ENCODE assay signal across 17 cellular contexts in genomic region chr9:29349050-29349449, GRCh38.
"Had no signal": no experiment of that assay in that cellular context is flagged by ENCODE, and none has a peak within 500 bp of the region (broad histone marks: within the 10 kb centered on the region; RNA-seq: fewer than 3 reads in every experiment).

No MANE protein-coding gene starts in this region.

- H3K9me3 Mint-ChIP-seq: activated naive CD8-positive, alpha-beta T cell treated with anti-CD3 and anti-CD28 coated beads for 36 hours had no signal

- DNase-seq: activated CD4-positive, alpha-beta T cell treated with anti-CD3 and anti-CD28 coated beads, Interleukin-2, amount 50 U/mL, for 4 hours; activated CD4-positive, CD25-positive, alpha-beta regulatory T cell treated with anti-CD3 and anti-CD28 coated beads, Interleukin-2, amount 50 U/mL, for 72 hours; activated gamma-delta T cell treated with Interleukin-2 at 50 U/mL for 16 hours; activated naive CD8-positive, alpha-beta T cell treated with anti-CD3 and anti-CD28 coated beads for 36 hours; activated T-cell treated with anti-CD3 and anti-CD28 coated beads, Interleukin-2, amount 50 U/mL, for 48 hours; aorta; colonic mucosa; hypothalamus; left cardiac atrium; naive thymus-derived CD4-positive, alpha-beta T cell; posterior cingulate gyrus; SW 1271 had no signal

- H3K4me1 Mint-ChIP-seq: activated naive CD8-positive, alpha-beta T cell treated with anti-CD3 and anti-CD28 coated beads for 36 hours; naive thymus-derived CD4-positive, alpha-beta T cell; stimulated activated memory B cell treated with anti-CD40 and anti-IgM and Interleukin-4, amounts not matched to agents 10 μg/mL and 1 μg/mL and 100 μg/mL, for 72 hours had no signal

- H3K36me3 ChIP-seq: colonic mucosa, neutrophil, right atrium auricular region, tibial nerve had no signal

- H3K4me3 Mint-ChIP-seq: activated naive CD8-positive, alpha-beta T cell treated with anti-CD3 and anti-CD28 coated beads for 36 hours; naive thymus-derived CD4-positive, alpha-beta T cell; stimulated activated memory B cell treated with anti-CD40 and anti-IgM and Interleukin-4, amounts not matched to agents 10 μg/mL and 1 μg/mL and 100 μg/mL, for 72 hours had no signal

- H3K4me1 ChIP-seq: colonic mucosa, right atrium auricular region, tibial nerve had no signal

- H3K27ac ChIP-seq: colonic mucosa, neutrophil, right atrium auricular region, tibial nerve had no signal

- H3K4me3 ChIP-seq: colonic mucosa, lung, right atrium auricular region, tibial nerve had no signal

- H3K27ac Mint-ChIP-seq: activated naive CD8-positive, alpha-beta T cell treated with anti-CD3 and anti-CD28 coated beads for 36 hours; naive thymus-derived CD4-positive, alpha-beta T cell; stimulated activated memory B cell treated with anti-CD40 and anti-IgM and Interleukin-4, amounts not matched to agents 10 μg/mL and 1 μg/mL and 100 μg/mL, for 72 hours had no signal

- H3K36me3 Mint-ChIP-seq: activated naive CD8-positive, alpha-beta T cell treated with anti-CD3 and anti-CD28 coated beads for 36 hours; naive thymus-derived CD4-positive, alpha-beta T cell; stimulated activated memory B cell treated with anti-CD40 and anti-IgM and Interleukin-4, amounts not matched to agents 10 μg/mL and 1 μg/mL and 100 μg/mL, for 72 hours had no signal

- H3K27me3 ChIP-seq: colonic mucosa, neutrophil, right atrium auricular region, tibial nerve had no signal

- ATAC-seq: left cardiac atrium; naive thymus-derived CD4-positive, alpha-beta T cell; stimulated activated memory B cell treated with anti-CD40 and anti-IgM and Interleukin-4, amounts not matched to agents 10 μg/mL and 1 μg/mL and 100 μg/mL, for 72 hours had no signal

- H3K27me3 Mint-ChIP-seq: activated naive CD8-positive, alpha-beta T cell treated with anti-CD3 and anti-CD28 coated beads for 36 hours; naive thymus-derived CD4-positive, alpha-beta T cell; stimulated activated memory B cell treated with anti-CD40 and anti-IgM and Interleukin-4, amounts not matched to agents 10 μg/mL and 1 μg/mL and 100 μg/mL, for 72 hours had no signal

- H3K9me3 ChIP-seq: colonic mucosa, neutrophil, tibial nerve had no signal
